In genomic region chr12:57047981-57048380, GRCh38 we compare ENCODE assay signal across 20 cellular contexts. TPM values are rescaled to one million over a fixed set of nuclear protein-coding genes. Genes with fewer than 3 reads are reported as not detected.
DNase-seq lines count a peak whose midpoint lies in the region; ATAC-seq and TF ChIP-seq lines count a peak whose summit lies in the region.
"Had no signal": no experiment of that assay in that cellular context is flagged by ENCODE, and none has a peak within 500 bp of the region (broad histone marks: within the 10 kb centered on the region; RNA-seq: fewer than 3 reads in every experiment).

No MANE protein-coding gene starts in this region.

- no peaks in the 10 kb centered on the region for H3K9me3 Mint-ChIP-seq in activated T-cell treated with anti-CD3 and anti-CD28 coated beads, Interleukin-2, amount 50 U/mL, for 72 hours
- H3K9me3 Mint-ChIP-seq in stimulated activated naive B cell treated with anti-CD40 and anti-IgM and Interleukin-4, amounts not matched to agents 10 μg/mL and 1 μg/mL and 100 μg/mL, for 72 hours = no peaks in the 10 kb centered on the region
- H3K9me3 Mint-ChIP-seq: endodermal cell, IgD-negative memory B cell had no signal

- H3K4me3 ChIP-seq in Loucy (ENCODE audit: low read length, poor library complexity, severe bottlenecking) (peak overlapping the region; percentile 7), fibroblast of mammary gland (ENCODE audit: control insufficient read depth, low read depth, low read length) (no peak overlapping the region), sigmoid colon (no peak overlapping the region)
- H3K4me3 ChIP-seq: breast epithelium, gastroesophageal sphincter, GM12878, SK-N-MC had no signal

- intact Hi-C loops in cardiac septum (cut with DNase I) (no loop called here), sigmoid colon (cut with DNase I) (no loop called here)

- no peak for TF ChIP-seq EP300 in sigmoid colon (IDR thresholded peaks at IDR 0.05)

- H3K4me1 Mint-ChIP-seq in activated T-cell treated with anti-CD3 and anti-CD28 coated beads, Interleukin-2, amount 50 U/mL, for 72 hours (ENCODE audit: low read depth) = peaks cover 53% of the 10 kb centered on the region
- H3K4me1 Mint-ChIP-seq in stimulated activated naive B cell treated with anti-CD40 and anti-IgM and Interleukin-4, amounts not matched to agents 10 μg/mL and 1 μg/mL and 100 μg/mL, for 72 hours = peaks cover 17 to 21% of the 10 kb centered on the region in 2 donors

- H3K36me3 Mint-ChIP-seq in activated T-cell treated with anti-CD3 and anti-CD28 coated beads, Interleukin-2, amount 50 U/mL, for 72 hours (ENCODE audit: insufficient read depth in 2 of 2) = peaks cover 0 to 1% of the 10 kb centered on the region in 2 donors
- H3K36me3 Mint-ChIP-seq in stimulated activated naive B cell treated with anti-CD40 and anti-IgM and Interleukin-4, amounts not matched to agents 10 μg/mL and 1 μg/mL and 100 μg/mL, for 72 hours = peaks cover 0 to under 1% of the 10 kb centered on the region in 2 donors
- H3K36me3 Mint-ChIP-seq: IgD-negative memory B cell had no signal

- H3K79me2 ChIP-seq in Loucy (ENCODE audit: insufficient read depth, low read length) = no peaks in the 10 kb centered on the region

- H3K4me1 ChIP-seq in Loucy (ENCODE audit: insufficient read depth, low read length, poor library complexity, severe bottlenecking) = peaks cover 25% of the 10 kb centered on the region
- peaks cover 0 to 22% (median 8%) of the 10 kb centered on the region in 4 donors for H3K4me1 ChIP-seq in sigmoid colon
- H3K4me1 ChIP-seq: breast epithelium, gastroesophageal sphincter had no signal

- no peaks in the 10 kb centered on the region for H3K9me2 ChIP-seq in Loucy (replicated peaks; ENCODE audit: low read depth, low read length)

- no peaks in the 10 kb centered on the region for H3F3A ChIP-seq in Loucy (ENCODE audit: low read depth)

- ATAC-seq in activated T-cell treated with anti-CD3 and anti-CD28 coated beads, Interleukin-2, amount 50 U/mL, for 72 hours (replicated peaks in 1 of 2) = peak in 1 of 2 donors; percentile 10
- no peak for ATAC-seq in stimulated activated naive B cell treated with anti-CD40 and anti-IgM and Interleukin-4, amounts not matched to agents 10 μg/mL and 1 μg/mL and 100 μg/mL, for 72 hours (replicated peaks)
- no peak for ATAC-seq in GM19351 (IDR thresholded peaks at IDR 0.05; ENCODE audit: unreplicated experiment)
- ATAC-seq: gastroesophageal sphincter had no signal

- no peaks in the 10 kb centered on the region for H4K20me1 ChIP-seq in Loucy (ENCODE audit: insufficient read depth, low read length, poor library complexity, severe bottlenecking)

- H3K36me3 ChIP-seq in Loucy (ENCODE audit: insufficient read depth, low read length) = no peaks in the 10 kb centered on the region
- H3K36me3 ChIP-seq in sigmoid colon = no peaks in the 10 kb centered on the region
- H3K36me3 ChIP-seq: breast epithelium, gastroesophageal sphincter had no signal

- peak overlapping the region; percentile 51 for H3K4me2 ChIP-seq in Loucy (ENCODE audit: low read depth, low read length, poor library complexity, severe bottlenecking)

- no peaks in the 10 kb centered on the region for H3K9me3 ChIP-seq in Loucy (ENCODE audit: insufficient read depth, low read depth, low read length)
- no peaks in the 10 kb centered on the region for H3K9me3 ChIP-seq in sigmoid colon
- H3K9me3 ChIP-seq: breast epithelium, gastroesophageal sphincter had no signal

- TF ChIP-seq POLR2A in sigmoid colon (IDR thresholded peaks at IDR 0.05) = no peak

- no peak overlapping the region for H3K27ac ChIP-seq in sigmoid colon
- H3K27ac ChIP-seq: breast epithelium, gastroesophageal sphincter, SK-N-MC had no signal

- peak overlapping the region; percentile 17 for H3K9ac ChIP-seq in Loucy (ENCODE audit: low read depth, low read length, poor library complexity, severe bottlenecking)

- peak overlapping the region; percentile 56 to 63 for H3K4me3 Mint-ChIP-seq in activated T-cell treated with anti-CD3 and anti-CD28 coated beads, Interleukin-2, amount 50 U/mL, for 72 hours
- H3K4me3 Mint-ChIP-seq in stimulated activated naive B cell treated with anti-CD40 and anti-IgM and Interleukin-4, amounts not matched to agents 10 μg/mL and 1 μg/mL and 100 μg/mL, for 72 hours = no peak overlapping the region
- H3K4me3 Mint-ChIP-seq: endodermal cell had no signal

- no peak for DNase-seq in activated T-cell treated with anti-CD3 and anti-CD28 coated beads, Interleukin-2, amount 50 U/mL, for 72 hours
- DNase-seq in activated T-cell treated with anti-CD3 and anti-CD28 coated beads for 4 hours = no peak
- peak; percentile 66 for DNase-seq in fibroblast of mammary gland (ENCODE audit: low read depth)
- no peak for DNase-seq in stimulated activated naive B cell treated with anti-CD40 and anti-IgM and Interleukin-4, amounts not matched to agents 10 μg/mL and 1 μg/mL and 100 μg/mL, for 72 hours
- no peak for DNase-seq in cardiac septum (ENCODE audit: low spot score)
- no peak for DNase-seq in sigmoid colon
- DNase-seq: activated effector memory CD4-positive, alpha-beta T cell treated with anti-CD3 and anti-CD28 coated beads, Interleukin-2, amount 50 U/mL, for 16 hours; DMS79 treated with DMSO at 0.1 percent for 48 hours; midbrain; NCI-H1417; NCI-H345; posterior cingulate gyrus had no signal

- H3K27me3 ChIP-seq in Loucy (ENCODE audit: insufficient read depth, low read length, poor library complexity, severe bottlenecking) (no peaks in the 10 kb centered on the region), sigmoid colon (no peaks in the 10 kb centered on the region)
- H3K27me3 ChIP-seq: breast epithelium had no signal

- H3K27ac Mint-ChIP-seq in activated T-cell treated with anti-CD3 and anti-CD28 coated beads, Interleukin-2, amount 50 U/mL, for 72 hours = peak overlapping the region; percentile 39
- peak overlapping the region; percentile 82 for H3K27ac Mint-ChIP-seq in stimulated activated naive B cell treated with anti-CD40 and anti-IgM and Interleukin-4, amounts not matched to agents 10 μg/mL and 1 μg/mL and 100 μg/mL, for 72 hours
- H3K27ac Mint-ChIP-seq: endodermal cell had no signal

- TF ChIP-seq CTCF in Loucy (conservative IDR thresholded peaks at IDR 0.05; ENCODE audit: low read length) = no peak
- TF ChIP-seq CTCF in fibroblast of mammary gland (conservative IDR thresholded peaks at IDR 0.05; ENCODE audit: control insufficient read depth, insufficient read depth, low read depth, low read length) = no peak
- TF ChIP-seq CTCF in sigmoid colon (IDR thresholded peaks at IDR 0.05) = no peak

- 73 to 75% methylated on average over 1 of the region's 1 CpG for WGBS in sigmoid colon, 2 donors

- no peak overlapping the region for H2AFZ ChIP-seq in Loucy (ENCODE audit: low read length)

- H3K27me3 Mint-ChIP-seq in activated T-cell treated with anti-CD3 and anti-CD28 coated beads, Interleukin-2, amount 50 U/mL, for 72 hours (ENCODE audit: low read depth) = peaks cover 7% of the 10 kb centered on the region
- peaks cover 4 to 16% of the 10 kb centered on the region in 2 donors for H3K27me3 Mint-ChIP-seq in stimulated activated naive B cell treated with anti-CD40 and anti-IgM and Interleukin-4, amounts not matched to agents 10 μg/mL and 1 μg/mL and 100 μg/mL, for 72 hours

RNA-seq across cellular contexts. Expression of gene MYO1A, which starts 1.9 kb away (rescaled TPM):
- 10 to 100 TPM; 11.4 to 13.4 TPM for total RNA-seq in activated T-cell treated with anti-CD3 and anti-CD28 coated beads, Interleukin-2, amount 50 U/mL, for 72 hours
- total RNA-seq in cardiac septum = 0.11 TPM
- 1 to 10 TPM in 2 of 4 donors, under 1 TPM in 2; 0.71 to 7.2 (median 1.3) TPM for total RNA-seq in sigmoid colon
- 100 to 1,000 TPM in 2 of 3 donors, 10 to 100 TPM in 1; 89.5 to 112 (median 103) TPM for polyA plus RNA-seq in sigmoid colon
- polyA plus RNA-seq: IgD-negative memory B cell had no signal

RNA-seq across cellular contexts. Expression of gene NEMP1, which starts 30.6 kb away (rescaled TPM):
- 100 to 1,000 TPM; 114 to 119 TPM for total RNA-seq in activated T-cell treated with anti-CD3 and anti-CD28 coated beads, Interleukin-2, amount 50 U/mL, for 72 hours
- 2.4 TPM for total RNA-seq in cardiac septum
- total RNA-seq in sigmoid colon = 10 to 100 TPM; 11.5 to 13.6 (median 12.7) TPM
- polyA plus RNA-seq in sigmoid colon = 1 to 10 TPM in 1 of 3 donors, under 1 TPM in 2; 0.60 to 6.2 (median 0.92) TPM

RNA-seq across cellular contexts. Expression of gene TAC3, which starts 31.7 kb away (rescaled TPM):
- total RNA-seq in activated T-cell treated with anti-CD3 and anti-CD28 coated beads, Interleukin-2, amount 50 U/mL, for 72 hours = 1 to 10 TPM; 4.2 to 4.4 TPM
- total RNA-seq in cardiac septum = not detected
- 1 to 10 TPM in 2 of 4 donors, under 1 TPM in 1, not detected in 1; 0.66 to 4.5 (median 3.9) TPM for total RNA-seq in sigmoid colon
- polyA plus RNA-seq in sigmoid colon = 1 to 10 TPM in 1 of 3 donors, not detected in 2; 4.1 TPM
- total RNA-seq: breast epithelium, gastroesophageal sphincter, GM12878 had no signal
- polyA plus RNA-seq: IgD-negative memory B cell had no signal

RNA-seq across cellular contexts. Expression of gene NAB2, which starts 40.9 kb away (rescaled TPM):
- 10 to 100 TPM; 30.7 to 31.0 TPM for total RNA-seq in activated T-cell treated with anti-CD3 and anti-CD28 coated beads, Interleukin-2, amount 50 U/mL, for 72 hours
- total RNA-seq in cardiac septum (37.9 TPM), sigmoid colon (10 to 100 TPM; 24.8 to 28.9 (median 27.4) TPM)
- 1 to 10 TPM; 2.5 to 9.5 (median 5.4) TPM for polyA plus RNA-seq in sigmoid colon

RNA-seq across cellular contexts. Expression of gene ZBTB39, which starts 41.6 kb away (rescaled TPM):
- 10 to 100 TPM in 1 of 2 donors, 1 to 10 TPM in 1; 9.7 to 10.3 TPM for total RNA-seq in activated T-cell treated with anti-CD3 and anti-CD28 coated beads, Interleukin-2, amount 50 U/mL, for 72 hours
- total RNA-seq in cardiac septum (3.5 TPM), sigmoid colon (1 to 10 TPM; 5.0 to 6.4 (median 5.6) TPM)
- 1 to 10 TPM in 2 of 3 donors, under 1 TPM in 1; 0.69 to 2.6 (median 1.2) TPM for polyA plus RNA-seq in sigmoid colon

Comparison
In these comparisons a context has a peak if more than half of its experiments do, and no peak if none do; other contexts are left out.
1. H3K4me3 Mint-ChIP-seq: peak in activated T-cell treated with anti-CD3 and anti-CD28 coated beads, Interleukin-2, amount 50 U/mL, for 72 hours (2 of 2); none in stimulated activated naive B cell treated with anti-CD40 and anti-IgM and Interleukin-4, amounts not matched to agents 10 μg/mL and 1 μg/mL and 100 μg/mL, for 72 hours (0 of 2).
2. RNA of gene NEMP1, which starts 30.6 kb away (total RNA-seq): 114 to 119 TPM in activated T-cell treated with anti-CD3 and anti-CD28 coated beads, Interleukin-2, amount 50 U/mL, for 72 hours; 11.5 to 13.6 TPM in sigmoid colon and 2.4 TPM in cardiac septum (single experiment); every median in the first group is over 4 times any median in the second.